1 cellular context compared by ENCODE assay signal in genomic region chr4:78543424-78544238, GRCh38.
TF ChIP-seq lines count a peak whose summit lies in the region.

No MANE protein-coding gene starts in this region.

TF ChIP-seq in K562, 482 proteins besides CTCF, POLR2A, EP300 and RAD21:
- TF ChIP-seq ZNF316 (IDR thresholded peaks at IDR 0.05) (peak; percentile 59), CBX8 (IDR thresholded peaks at IDR 0.05; ENCODE audit: borderline replicate concordance, extremely low read depth, low read depth, low read length, poor library complexity, severe bottlenecking) (no peak), NR1H2 (CRISPR knock-in tag; IDR thresholded peaks at IDR 0.05) (no peak), DEAF1 (CRISPR knock-in tag; IDR thresholded peaks at IDR 0.05) (no peak), C11orf30 (IDR thresholded peaks at IDR 0.05; ENCODE audit: low read depth) (peak; percentile 22; the same call in 1 of the 2 replicates)
- TF ChIP-seq, protein P1, sequence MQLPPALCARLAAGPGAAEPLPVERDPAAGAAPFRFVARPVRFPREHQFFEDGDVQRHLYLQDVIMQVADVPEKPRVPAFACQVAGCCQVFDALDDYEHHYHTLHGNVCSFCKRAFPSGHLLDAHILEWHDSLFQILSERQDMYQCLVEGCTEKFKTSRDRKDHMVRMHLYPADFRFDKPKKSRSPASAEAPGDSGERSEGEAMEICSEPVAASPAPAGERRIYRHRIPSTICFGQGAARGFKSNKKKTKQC (CRISPR knock-in tag; IDR thresholded peaks at IDR 0.05): no peak
